8 cellular contexts compared by ENCODE assay signal in genomic region chr15:67127925-67128324, GRCh38.
DNase-seq lines count a peak whose midpoint lies in the region; ATAC-seq and TF ChIP-seq lines count a peak whose summit lies in the region.

No MANE protein-coding gene starts in this region.

- no peak overlapping the region for H3K4me3 ChIP-seq in CD4-positive, alpha-beta memory T cell (ENCODE audit: low read length in 2 of 2)
- H3K4me3 ChIP-seq in effector memory CD4-positive, alpha-beta T cell (ENCODE audit: insufficient read depth, low read depth, low read length, poor library complexity, severe bottlenecking) = no peak overlapping the region

- H3K9me3 ChIP-seq in CD4-positive, alpha-beta memory T cell (ENCODE audit: control insufficient read depth in 1 of 2, low read length in 2 of 2) = no peaks in the 10 kb centered on the region
- H3K9me3 ChIP-seq in effector memory CD4-positive, alpha-beta T cell (ENCODE audit: control insufficient read depth, low read length) = no peaks in the 10 kb centered on the region

- peaks cover 10 to 37% of the 10 kb centered on the region in 2 donors for H3K36me3 Mint-ChIP-seq in CD4-positive, alpha-beta memory T cell
- H3K36me3 Mint-ChIP-seq in neural crest cell (ENCODE audit: low read depth) = no peaks in the 10 kb centered on the region

- no peak for ATAC-seq in HG02885 (IDR thresholded peaks at IDR 0.05; ENCODE audit: poor library complexity, unreplicated experiment)
- no peak for ATAC-seq in GM18867 (IDR thresholded peaks at IDR 0.05; ENCODE audit: unreplicated experiment)

- H3K4me1 Mint-ChIP-seq in CD4-positive, alpha-beta memory T cell = peaks cover 70 to 94% (median 83%) of the 10 kb centered on the region in 4 donors
- peaks cover 26% of the 10 kb centered on the region for H3K4me1 Mint-ChIP-seq in neural crest cell

- H3K9me3 Mint-ChIP-seq in CD4-positive, alpha-beta memory T cell = no peaks in the 10 kb centered on the region
- no peaks in the 10 kb centered on the region for H3K9me3 Mint-ChIP-seq in neural crest cell

- peak overlapping the region in 3 of 8 donors; percentile 10 to 22 (median 17) for H3K4me3 Mint-ChIP-seq in CD4-positive, alpha-beta memory T cell
- no peak overlapping the region for H3K4me3 Mint-ChIP-seq in neural crest cell

- no peaks in the 10 kb centered on the region for H3K36me3 ChIP-seq in CD4-positive, alpha-beta memory T cell (ENCODE audit: insufficient read depth, low read length)
- H3K36me3 ChIP-seq in effector memory CD4-positive, alpha-beta T cell (ENCODE audit: control insufficient read depth, insufficient read depth, low read length) = peaks cover 4% of the 10 kb centered on the region

- TF ChIP-seq CTCF in neural crest cell (conservative IDR thresholded peaks at IDR 0.05) = no peak

- POLR2A ChIA-PET in CD4-positive, alpha-beta memory T cell (lab: Charles Lee; ENCODE audit: partially characterized antibody) = interaction anchor here (0.7 to 1.4 kb wide), 4 partner anchors 8 to 52 kb away, joined by 3 to 5 read pairs (median 3); no protein-coding TSS in a partner anchor

- CTCF ChIA-PET in CD4-positive, alpha-beta memory T cell (lab: Charles Lee; ENCODE audit: partially characterized antibody) = interaction anchor here (1.3 kb wide), 1 partner anchor 12 kb away, joined by 3 read pairs; no protein-coding TSS in a partner anchor

- H3K27me3 Mint-ChIP-seq in CD4-positive, alpha-beta memory T cell = no peaks in the 10 kb centered on the region
- H3K27me3 Mint-ChIP-seq in neural crest cell (ENCODE audit: low read depth) = no peaks in the 10 kb centered on the region

- peaks cover 96% of the 10 kb centered on the region for H3K4me1 ChIP-seq in CD4-positive, alpha-beta memory T cell (ENCODE audit: insufficient read depth, low read length)
- H3K4me1 ChIP-seq in effector memory CD4-positive, alpha-beta T cell (ENCODE audit: control insufficient read depth, insufficient read depth, low read length, poor library complexity, severe bottlenecking) = peaks cover 27% of the 10 kb centered on the region

- H3K27me3 ChIP-seq in CD4-positive, alpha-beta memory T cell (ENCODE audit: insufficient read depth, low read length) = no peaks in the 10 kb centered on the region
- no peaks in the 10 kb centered on the region for H3K27me3 ChIP-seq in effector memory CD4-positive, alpha-beta T cell (replicated peaks; ENCODE audit: control insufficient read depth, insufficient read depth, low read length, poor library complexity, severe bottlenecking)

- H3K27ac ChIP-seq in CD4-positive, alpha-beta memory T cell (ENCODE audit: low read depth, low read length) = no peak overlapping the region
- peak overlapping the region; percentile 27 for H3K27ac ChIP-seq in effector memory CD4-positive, alpha-beta T cell (ENCODE audit: insufficient read depth, low read length, poor library complexity, severe bottlenecking)

- no peak for DNase-seq in CD4-positive, alpha-beta memory T cell
- DNase-seq in NCI-H226 = peak; percentile 99
- no peak for DNase-seq in effector memory CD4-positive, alpha-beta T cell
- DNase-seq in neural crest cell (ENCODE audit: low read depth, low spot score) = no peak
- DNase-seq in occipital lobe (lab: John Stamatoyannopoulos, UW) = no peak
- DNase-seq in AML-193 (lab: John Stamatoyannopoulos, UW) = no peak

- intact Hi-C loops in CD4-positive, alpha-beta memory T cell (cut with micrococcal nuclease) = no loop called here

- H3K27ac Mint-ChIP-seq in CD4-positive, alpha-beta memory T cell = peak overlapping the region; percentile 67 to 93 (median 87)
- H3K27ac Mint-ChIP-seq in neural crest cell (ENCODE audit: unreplicated experiment) = peak overlapping the region; percentile 7
